In genomic region chr22:22884010-22884887, GRCh38 we compare ENCODE assay signal across 9 cellular contexts. TPM values are rescaled to one million over a fixed set of nuclear protein-coding genes. Genes with fewer than 3 reads are reported as not detected.
DNase-seq lines count a peak whose midpoint lies in the region; ATAC-seq, FAIRE-seq and TF ChIP-seq lines count a peak whose summit lies in the region.
"Had no signal": no experiment of that assay in that cellular context is flagged by ENCODE, and none has a peak within 500 bp of the region (broad histone marks: within the 10 kb centered on the region; RNA-seq: fewer than 3 reads in every experiment).

No MANE protein-coding gene starts in this region.

- no peak overlapping the region for H3K4me3 ChIP-seq in AG09309 (ENCODE audit: control insufficient read depth, low read depth, low read length)
- no peak overlapping the region for H3K4me3 ChIP-seq in astrocyte (ENCODE audit: insufficient read depth, low read depth, low read length)

- H3K36me3 Mint-ChIP-seq in astrocyte (ENCODE audit: low read depth, unreplicated experiment) = no peaks in the 10 kb centered on the region

- TF ChIP-seq POLR2A in GM18951 (IDR thresholded peaks at IDR 0.05; ENCODE audit: extremely low read depth, insufficient read depth, insufficient read length) = peak; percentile 7

- peaks cover 82% of the 10 kb centered on the region for H3K27me3 Mint-ChIP-seq in astrocyte (ENCODE audit: low read depth, unreplicated experiment)

- no peaks in the 10 kb centered on the region for H3K9me3 Mint-ChIP-seq in astrocyte (ENCODE audit: unreplicated experiment)

- H3K4me1 Mint-ChIP-seq in astrocyte (ENCODE audit: low read depth, unreplicated experiment) = no peaks in the 10 kb centered on the region

- H3K27me3 ChIP-seq in astrocyte (ENCODE audit: insufficient read depth, low read length) = peaks cover 2% of the 10 kb centered on the region

- no peaks in the 10 kb centered on the region for H4K20me1 ChIP-seq in astrocyte (ENCODE audit: insufficient read depth, low read length)

- DNase-seq in AG09309 (ENCODE audit: low read depth) (no peak), NCI-H1092 (lab: John Stamatoyannopoulos, UW) (peak; percentile 29), T-helper 2 cell (peak in 4 of 5 experiments; percentile 28 to 70 (median 54)), astrocyte (ENCODE audit: low read depth) (no peak), hippocampal formation (lab: John Stamatoyannopoulos, UW) (peak; percentile 8 to 31)
- DNase-seq in stimulated activated CD4-positive, alpha-beta T cell treated with anti-CD3 and anti-CD28 coated beads, Interleukin-15, amount 100 ng/mL, for 48 hours (ENCODE audit: low read depth in 2 of 2) = peak; percentile 20 to 59

- no peak overlapping the region for H2AFZ ChIP-seq in astrocyte (ENCODE audit: low read depth, low read length)

- H3K4me1 ChIP-seq in astrocyte (ENCODE audit: insufficient read depth, low read length) = no peaks in the 10 kb centered on the region

- no peak overlapping the region for H3K27ac ChIP-seq in astrocyte (ENCODE audit: low read depth, low read length)

- TF ChIP-seq CTCF in AG09309 (IDR thresholded peaks at IDR 0.05; ENCODE audit: control insufficient read depth, insufficient read depth, low read depth, low read length, missing control alignments) (peak; percentile 60), astrocyte (IDR thresholded peaks at IDR 0.05; ENCODE audit: insufficient read depth, low read depth, low read length) (peak; percentile 34)

- in situ Hi-C loops in GM18951 (cut with MboI; ENCODE audit: low sequenced_read_pairs, unreplicated experiment) = no loop called here

- no peak for ATAC-seq in GM19328 (IDR thresholded peaks at IDR 0.05; ENCODE audit: unreplicated experiment)

- H3K4me3 Mint-ChIP-seq in astrocyte (ENCODE audit: unreplicated experiment) = no peak overlapping the region

- no peaks in the 10 kb centered on the region for H3K79me2 ChIP-seq in astrocyte (ENCODE audit: insufficient read depth, low read length)

- H3K27ac Mint-ChIP-seq in astrocyte (ENCODE audit: unreplicated experiment) = no peak overlapping the region

- no peak overlapping the region for H3K4me2 ChIP-seq in astrocyte (ENCODE audit: low read length)

- no peak for FAIRE-seq in astrocyte (lab: Jason Lieb, UNC)

- H3K36me3 ChIP-seq in astrocyte (ENCODE audit: insufficient read depth, low read length) = no peaks in the 10 kb centered on the region

- H3K9ac ChIP-seq in astrocyte (ENCODE audit: low read length) = no peak overlapping the region

- H3K9me3 ChIP-seq in astrocyte (ENCODE audit: insufficient read depth, low read depth, low read length) = no peaks in the 10 kb centered on the region

RNA-seq across cellular contexts. Expression of gene IGLL5, which starts 3.4 kb away (rescaled TPM):
- total RNA-seq in astrocyte = not detected in 2 replicates
- total RNA-seq: skeletal muscle tissue had no signal

Comparison
In these comparisons a context has a peak if more than half of its experiments do, and no peak if none do; other contexts are left out.
1. DNase-seq: peak in NCI-H1092 (single experiment), T-helper 2 cell (4 of 5), hippocampal formation (2 of 2) and stimulated activated CD4-positive, alpha-beta T cell treated with anti-CD3 and anti-CD28 coated beads, Interleukin-15, amount 100 ng/mL, for 48 hours (2 of 2); none in AG09309 (single experiment) and astrocyte (single experiment).